In genomic region chr9:6072865-6073264, GRCh38 we compare ENCODE assay signal across 28 cellular contexts.
"Had no signal": no experiment of that assay in that cellular context is flagged by ENCODE, and none has a peak within 500 bp of the region (broad histone marks: within the 10 kb centered on the region; RNA-seq: fewer than 3 reads in every experiment).

No MANE protein-coding gene starts in this region.

- H3K27me3 Mint-ChIP-seq: activated CD4-positive, alpha-beta memory T cell treated with anti-CD3 and anti-CD28 coated beads, Interleukin-2, amount 10 ng/mL, durations not matched to agents 7 days and 5 days; activated CD4-positive, alpha-beta T cell treated with anti-CD3 and anti-CD28 coated beads for 36 hours; activated naive CD8-positive, alpha-beta T cell; activated T-helper 17 cell treated with anti-CD3 and anti-CD28 coated beads, Interleukin-2, amount 50 U/mL, for 72 hours; brain; central memory CD8-positive, alpha-beta T cell had no signal

- H3K4me2 ChIP-seq: SK-N-SH had no signal

- H3K4me1 ChIP-seq: SJCRH30 had no signal

- H3K27ac ChIP-seq: SJCRH30, WERI-Rb-1 had no signal

- H3K9me3 Mint-ChIP-seq: activated T-helper 17 cell treated with anti-CD3 and anti-CD28 coated beads, Interleukin-2, amount 50 U/mL, for 72 hours; brain; central memory CD8-positive, alpha-beta T cell had no signal

- H3K4me3 ChIP-seq: SJCRH30 had no signal

- H3K9me2 ChIP-seq: SK-N-SH had no signal

- H3K4me3 Mint-ChIP-seq: activated CD4-positive, alpha-beta memory T cell treated with anti-CD3 and anti-CD28 coated beads, Interleukin-2, amount 10 ng/mL, durations not matched to agents 7 days and 5 days; activated CD4-positive, alpha-beta T cell treated with anti-CD3 and anti-CD28 coated beads for 36 hours; activated naive CD4-positive, alpha-beta T cell treated with anti-CD3 and anti-CD28 coated beads for 36 hours; activated naive CD8-positive, alpha-beta T cell; activated T-helper 17 cell treated with anti-CD3 and anti-CD28 coated beads, Interleukin-2, amount 50 U/mL, for 72 hours; brain; central memory CD8-positive, alpha-beta T cell had no signal

- H3K27me3 ChIP-seq: SJCRH30 had no signal

- H3K36me3 ChIP-seq: SJCRH30, WERI-Rb-1 had no signal

- ATAC-seq: activated CD4-positive, alpha-beta T cell treated with anti-CD3 and anti-CD28 coated beads for 36 hours; activated T-helper 17 cell treated with anti-CD3 and anti-CD28 coated beads, Interleukin-2, amount 50 U/mL, for 72 hours; Panc1; Right ventricle myocardium inferior had no signal

- H3K9ac ChIP-seq: SK-N-SH had no signal

- H3K4me1 Mint-ChIP-seq: brain had no signal

- DNase-seq: activated CD4-positive, alpha-beta memory T cell treated with anti-CD3 and anti-CD28 coated beads, Interleukin-2, amount 10 ng/mL, durations not matched to agents 7 days and 5 days; activated CD4-positive, alpha-beta T cell treated with anti-CD3 and anti-CD28 coated beads for 36 hours; activated CD4-positive, alpha-beta T cell treated with anti-CD3 and anti-CD28 coated beads, Interleukin-2, amount 50 U/mL, for 1 hour; activated gamma-delta T cell; activated naive CD4-positive, alpha-beta T cell treated with anti-CD3 and anti-CD28 coated beads for 36 hours; activated T-cell treated with anti-CD3 and anti-CD28 coated beads for 4 hours; activated T-cell treated with anti-CD3 and anti-CD28 coated beads, Interleukin-2, amount 50 U/mL, for 48 hours; amygdala; NCI-H1048; NCI-H1417; NCI-H2029; NCI-H2107; NCI-H2171 treated with DMSO at 0.1 percent for 48 hours; NCI-H226; NCI-H526 treated with DMSO at 0.1 percent for 48 hours; NCI-H82; RPMI8226; SJCRH30; SK-N-SH; T-helper 1 cell; WERI-Rb-1 had no signal

- H3K27ac Mint-ChIP-seq: activated CD4-positive, alpha-beta memory T cell treated with anti-CD3 and anti-CD28 coated beads, Interleukin-2, amount 10 ng/mL, durations not matched to agents 7 days and 5 days; activated CD4-positive, alpha-beta T cell treated with anti-CD3 and anti-CD28 coated beads for 36 hours; activated naive CD4-positive, alpha-beta T cell treated with anti-CD3 and anti-CD28 coated beads for 36 hours; activated naive CD8-positive, alpha-beta T cell; activated T-helper 17 cell treated with anti-CD3 and anti-CD28 coated beads, Interleukin-2, amount 50 U/mL, for 72 hours; brain had no signal

- H3K9me3 ChIP-seq: SJCRH30, SK-N-SH had no signal

- H3K36me3 Mint-ChIP-seq: brain had no signal

- FAIRE-seq: astrocyte had no signal
